Comparison of ENCODE assay signal across 15 cellular contexts in the genomic region with DNA sequence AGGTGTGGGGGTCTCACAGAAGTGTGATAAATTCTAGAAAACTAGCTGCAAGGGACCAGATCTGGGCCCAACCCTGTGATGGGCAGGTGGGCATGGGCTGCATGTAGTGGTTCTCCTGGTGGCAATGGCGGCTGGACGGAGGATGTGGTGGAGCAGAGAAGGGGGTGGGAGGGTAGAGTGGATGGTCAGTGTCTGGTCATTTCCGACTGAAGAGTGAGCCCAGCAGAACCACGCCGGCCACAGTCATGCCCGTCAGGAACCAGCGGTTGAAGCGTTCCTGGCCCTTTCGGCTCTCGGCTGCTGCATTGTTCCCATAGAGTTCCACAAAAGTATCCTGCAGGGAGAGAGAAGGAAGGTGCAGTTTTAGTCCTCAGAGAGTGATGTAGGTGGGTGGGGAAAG. TPM values are rescaled to one million over a fixed set of nuclear protein-coding genes. Genes with fewer than 3 reads are reported as not detected.
DNase-seq lines count a peak whose midpoint lies in the region; ATAC-seq and TF ChIP-seq lines count a peak whose summit lies in the region.
"Had no signal": no experiment of that assay in that cellular context is flagged by ENCODE, and none has a peak within 500 bp of the region (broad histone marks: within the 10 kb centered on the region; RNA-seq: fewer than 3 reads in every experiment).

No MANE protein-coding gene starts in this region.

- no peak for TF ChIP-seq EP300 in stomach (IDR thresholded peaks at IDR 0.05)

- CTCF ChIA-PET in activated CD8-positive, alpha-beta T cell treated with anti-CD3 and anti-CD28 coated beads for 36 hours (lab: Charles Lee): interaction anchor here (10.1 kb wide), 1 partner anchor 54 kb away, joined by 333 read pairs; the partner anchor contains the start of gene BCL2L1

- peak overlapping the region; percentile 71 for H3K27ac Mint-ChIP-seq in T-helper 2 cell treated with Interferon-gamma antibody and Interleukin-4, amounts not matched to agents 5 μg/mL and 100 μg/mL, for 36 hours
- H3K27ac Mint-ChIP-seq in activated CD8-positive, alpha-beta T cell treated with anti-CD3 and anti-CD28 coated beads for 36 hours: peak overlapping the region; percentile 79
- H3K27ac Mint-ChIP-seq in immature natural killer cell: peak overlapping the region; percentile 92 to 99 (median 98)

- peaks cover 15 to 38% (median 28%) of the 10 kb centered on the region in 4 donors for H3K36me3 ChIP-seq in stomach

- peaks cover 57% of the 10 kb centered on the region for H3K4me1 Mint-ChIP-seq in T-helper 2 cell treated with Interferon-gamma antibody and Interleukin-4, amounts not matched to agents 5 μg/mL and 100 μg/mL, for 36 hours (ENCODE audit: low read depth)
- H3K4me1 Mint-ChIP-seq in activated CD8-positive, alpha-beta T cell treated with anti-CD3 and anti-CD28 coated beads for 36 hours (ENCODE audit: low read depth): peaks cover 83% of the 10 kb centered on the region
- H3K4me1 Mint-ChIP-seq in immature natural killer cell: peaks cover 86 to 94% of the 10 kb centered on the region in 2 donors

- ATAC-seq in activated CD8-positive, alpha-beta T cell treated with anti-CD3 and anti-CD28 coated beads for 36 hours: no peak

- peak overlapping the region; percentile 69 to 90 (median 82) for H3K27ac ChIP-seq in stomach
- H3K27ac ChIP-seq: KMS-11 had no signal

- no peaks in the 10 kb centered on the region for H3K27me3 Mint-ChIP-seq in T-helper 2 cell treated with Interferon-gamma antibody and Interleukin-4, amounts not matched to agents 5 μg/mL and 100 μg/mL, for 36 hours (ENCODE audit: low read depth)
- H3K27me3 Mint-ChIP-seq in activated CD8-positive, alpha-beta T cell treated with anti-CD3 and anti-CD28 coated beads for 36 hours: no peaks in the 10 kb centered on the region
- H3K27me3 Mint-ChIP-seq in immature natural killer cell (ENCODE audit: low read depth in 3 of 3): peaks cover 7 to 14% (median 11%) of the 10 kb centered on the region in 3 donors

- H3K27me3 ChIP-seq in stomach: no peaks in the 10 kb centered on the region

- TF ChIP-seq POLR2A in stomach (IDR thresholded peaks at IDR 0.05): no peak

- H3K9me3 Mint-ChIP-seq in T-helper 2 cell treated with Interferon-gamma antibody and Interleukin-4, amounts not matched to agents 5 μg/mL and 100 μg/mL, for 36 hours: no peaks in the 10 kb centered on the region
- no peaks in the 10 kb centered on the region for H3K9me3 Mint-ChIP-seq in activated CD8-positive, alpha-beta T cell treated with anti-CD3 and anti-CD28 coated beads for 36 hours
- no peaks in the 10 kb centered on the region for H3K9me3 Mint-ChIP-seq in immature natural killer cell

- WGBS in stomach, 5 donors: 90 to 96% (median 95%) methylated on average over 10 of the region's 10 CpGs

- peaks cover 47% of the 10 kb centered on the region for H3K36me3 Mint-ChIP-seq in T-helper 2 cell treated with Interferon-gamma antibody and Interleukin-4, amounts not matched to agents 5 μg/mL and 100 μg/mL, for 36 hours (ENCODE audit: low read depth)
- H3K36me3 Mint-ChIP-seq in activated CD8-positive, alpha-beta T cell treated with anti-CD3 and anti-CD28 coated beads for 36 hours (ENCODE audit: low read depth): peaks cover 69% of the 10 kb centered on the region
- H3K36me3 Mint-ChIP-seq in immature natural killer cell: peaks cover 0 to 25% (median 7%) of the 10 kb centered on the region in 3 donors

- H3K4me1 ChIP-seq in stomach: peaks cover 86 to 95% (median 89%) of the 10 kb centered on the region in 4 donors

- no peak overlapping the region for H3K4me3 ChIP-seq in stomach
- H3K4me3 ChIP-seq: smooth muscle cell had no signal

- H3K9me3 ChIP-seq in stomach: no peaks in the 10 kb centered on the region
- H3K9me3 ChIP-seq: SK-N-SH had no signal

- intact Hi-C loops in activated CD8-positive, alpha-beta T cell treated with anti-CD3 and anti-CD28 coated beads for 36 hours (cut with micrococcal nuclease): no loop called here
- intact Hi-C loops in stomach (cut with DNase I; ENCODE audit: low total_unique reads): no loop called here

- POLR2A ChIA-PET in activated CD8-positive, alpha-beta T cell treated with anti-CD3 and anti-CD28 coated beads for 36 hours (lab: Charles Lee): interaction anchor here (1.3 to 6.0 kb wide), 3 partner anchors 9 to 57 kb away, joined by 3 to 56 read pairs (median 22); partner anchors contain the start of gene BCL2L1

- no peak for DNase-seq in T-helper 2 cell treated with Interferon-gamma antibody and Interleukin-4, amounts not matched to agents 5 μg/mL and 100 μg/mL, for 36 hours (ENCODE audit: low spot score)
- DNase-seq in T-helper 2 cell: no peak
- DNase-seq in activated CD8-positive, alpha-beta T cell treated with anti-CD3 and anti-CD28 coated beads for 36 hours: no peak
- DNase-seq in immature natural killer cell: no peak
- DNase-seq in stomach: no peak
- no peak for DNase-seq in mucosa of gallbladder (ENCODE audit: low spot score)
- no peak for DNase-seq in DMS53 treated with DMSO at 0.1 percent for 48 hours (lab: John Stamatoyannopoulos, UW; ENCODE audit: unreplicated experiment)
- no peak for DNase-seq in NK-92 treated with Interleukin-12 subunit alpha and Interleukin-12 subunit beta, amount 100 ng/mL, for 24 hours (lab: John Stamatoyannopoulos, UW)
- DNase-seq: 8988T; central memory CD4-positive, alpha-beta T cell; foreskin melanocyte; SK-N-SH; stimulated activated CD8-positive, alpha-beta memory T cell treated with anti-CD3 and anti-CD28 coated beads, Interleukin-4, amount 100 ng/mL, for 48 hours had no signal

- no peak overlapping the region for H3K4me3 Mint-ChIP-seq in T-helper 2 cell treated with Interferon-gamma antibody and Interleukin-4, amounts not matched to agents 5 μg/mL and 100 μg/mL, for 36 hours
- no peak overlapping the region for H3K4me3 Mint-ChIP-seq in activated CD8-positive, alpha-beta T cell treated with anti-CD3 and anti-CD28 coated beads for 36 hours
- peak overlapping the region in 3 of 5 donors; percentile 23 to 91 (median 41) for H3K4me3 Mint-ChIP-seq in immature natural killer cell

- TF ChIP-seq CTCF in activated CD8-positive, alpha-beta T cell treated with anti-CD3 and anti-CD28 coated beads for 36 hours (IDR thresholded peaks at IDR 0.05): no peak
- no peak for TF ChIP-seq CTCF in stomach (IDR thresholded peaks at IDR 0.05)

RNA-seq across cellular contexts. Expression of gene COX4I2, which starts 28.0 kb away (rescaled TPM):
- total RNA-seq in activated CD8-positive, alpha-beta T cell treated with anti-CD3 and anti-CD28 coated beads for 36 hours: not detected
- polyA plus RNA-seq in immature natural killer cell (not detected), stomach (1 to 10 TPM; 1.8 to 6.7 (median 4.8) TPM)
- total RNA-seq in stomach (1 to 10 TPM in 2 of 5 donors, not detected in 3; 1.8 to 4.2 TPM), mucosa of gallbladder (3.8 TPM)
- total RNA-seq: smooth muscle cell had no signal

RNA-seq across cellular contexts. Expression of gene BCL2L1, which starts 56.9 kb away (rescaled TPM):
- total RNA-seq in activated CD8-positive, alpha-beta T cell treated with anti-CD3 and anti-CD28 coated beads for 36 hours: 100 to 1,000 TPM; 182 TPM
- polyA plus RNA-seq in immature natural killer cell (10 to 100 TPM; 30.9 to 60.4 (median 39.3) TPM), stomach (10 to 100 TPM; 47.1 to 88.2 (median 73.0) TPM)
- total RNA-seq in stomach (100 to 1,000 TPM in 2 of 5 donors, 10 to 100 TPM in 3; 61.7 to 210 (median 68.7) TPM), mucosa of gallbladder (191 TPM)

Comparison
In these comparisons a context has a peak if more than half of its experiments do, and no peak if none do; other contexts are left out.
1. H3K4me3 Mint-ChIP-seq: peak in immature natural killer cell (3 of 5); none in T-helper 2 cell treated with Interferon-gamma antibody and Interleukin-4, amounts not matched to agents 5 μg/mL and 100 μg/mL, for 36 hours (single experiment) and activated CD8-positive, alpha-beta T cell treated with anti-CD3 and anti-CD28 coated beads for 36 hours (single experiment).
2. Peak in every context shown above with its lines, with median percentiles within 50 percentile points of each other: H3K27ac Mint-ChIP-seq.